Comparison of ENCODE assay signal across 1 cellular context in genomic region chr5:45260292-45260691, GRCh38.
TF ChIP-seq lines count a peak whose summit lies in the region.

No MANE protein-coding gene starts in this region.

TF ChIP-seq in WTC11, 78 proteins besides CTCF, POLR2A, EP300 and RAD21 (continued from another document):
- no peak for TF ChIP-seq AFF4 (CRISPR knock-in tag; IDR thresholded peaks at IDR 0.05; ENCODE audit: borderline replicate concordance)
- TF ChIP-seq NFE2L1 (CRISPR knock-in tag; IDR thresholded peaks at IDR 0.05), result no peak
TF ChIP-seq in WTC11: peak in this region for 0.
